ENCODE assay signal across 1 cellular context in the genomic region with DNA sequence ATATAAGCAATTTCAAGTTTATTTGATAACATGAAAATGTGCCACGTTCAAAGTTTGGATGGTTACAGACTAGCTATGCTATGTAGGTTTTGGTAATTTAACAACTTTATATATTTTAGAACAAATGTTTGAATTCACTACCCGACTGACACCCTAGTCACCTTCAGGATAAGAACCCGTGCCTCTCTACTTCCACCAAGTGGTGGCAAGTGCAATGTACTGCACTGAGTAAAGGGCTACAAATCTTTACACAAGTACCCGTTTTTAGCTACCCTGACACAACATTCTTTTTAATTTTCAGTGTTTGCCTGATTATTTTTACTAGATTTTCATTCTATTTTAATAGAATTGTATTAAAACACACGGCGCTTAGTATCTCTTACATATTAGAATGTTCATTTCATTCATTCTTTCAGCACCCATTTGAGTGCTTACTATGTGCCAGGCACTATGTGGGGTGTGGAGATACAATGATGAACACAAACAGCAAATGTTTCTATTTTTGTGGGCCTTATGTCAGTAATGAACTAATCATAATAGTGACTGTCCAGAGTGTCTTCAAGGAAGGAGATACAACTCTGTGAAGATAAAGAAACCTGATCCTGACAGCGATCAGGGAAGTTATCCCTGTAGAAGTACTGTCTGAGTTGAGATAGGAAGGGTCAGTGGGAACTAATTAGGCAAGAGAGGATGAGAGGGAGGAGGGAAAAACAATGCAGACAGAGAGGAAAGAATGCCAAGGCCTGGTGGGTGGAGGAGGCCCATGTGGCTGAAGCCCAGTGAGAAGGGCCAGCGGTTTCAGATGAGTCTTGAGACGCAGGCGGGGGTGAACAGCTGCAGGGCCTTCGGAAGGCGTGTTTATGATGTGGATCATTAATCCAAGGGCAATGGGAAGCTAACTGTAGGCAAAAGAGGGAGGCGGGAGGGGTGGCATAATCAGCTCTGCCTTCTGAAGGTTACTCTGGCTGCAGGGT.
TF ChIP-seq lines count a peak whose summit lies in the region.

No MANE protein-coding gene starts in this region.

TF ChIP-seq in liver, 16 proteins besides CTCF, POLR2A, EP300 and RAD21 (continued from another document):
- TF ChIP-seq, protein P1, sequence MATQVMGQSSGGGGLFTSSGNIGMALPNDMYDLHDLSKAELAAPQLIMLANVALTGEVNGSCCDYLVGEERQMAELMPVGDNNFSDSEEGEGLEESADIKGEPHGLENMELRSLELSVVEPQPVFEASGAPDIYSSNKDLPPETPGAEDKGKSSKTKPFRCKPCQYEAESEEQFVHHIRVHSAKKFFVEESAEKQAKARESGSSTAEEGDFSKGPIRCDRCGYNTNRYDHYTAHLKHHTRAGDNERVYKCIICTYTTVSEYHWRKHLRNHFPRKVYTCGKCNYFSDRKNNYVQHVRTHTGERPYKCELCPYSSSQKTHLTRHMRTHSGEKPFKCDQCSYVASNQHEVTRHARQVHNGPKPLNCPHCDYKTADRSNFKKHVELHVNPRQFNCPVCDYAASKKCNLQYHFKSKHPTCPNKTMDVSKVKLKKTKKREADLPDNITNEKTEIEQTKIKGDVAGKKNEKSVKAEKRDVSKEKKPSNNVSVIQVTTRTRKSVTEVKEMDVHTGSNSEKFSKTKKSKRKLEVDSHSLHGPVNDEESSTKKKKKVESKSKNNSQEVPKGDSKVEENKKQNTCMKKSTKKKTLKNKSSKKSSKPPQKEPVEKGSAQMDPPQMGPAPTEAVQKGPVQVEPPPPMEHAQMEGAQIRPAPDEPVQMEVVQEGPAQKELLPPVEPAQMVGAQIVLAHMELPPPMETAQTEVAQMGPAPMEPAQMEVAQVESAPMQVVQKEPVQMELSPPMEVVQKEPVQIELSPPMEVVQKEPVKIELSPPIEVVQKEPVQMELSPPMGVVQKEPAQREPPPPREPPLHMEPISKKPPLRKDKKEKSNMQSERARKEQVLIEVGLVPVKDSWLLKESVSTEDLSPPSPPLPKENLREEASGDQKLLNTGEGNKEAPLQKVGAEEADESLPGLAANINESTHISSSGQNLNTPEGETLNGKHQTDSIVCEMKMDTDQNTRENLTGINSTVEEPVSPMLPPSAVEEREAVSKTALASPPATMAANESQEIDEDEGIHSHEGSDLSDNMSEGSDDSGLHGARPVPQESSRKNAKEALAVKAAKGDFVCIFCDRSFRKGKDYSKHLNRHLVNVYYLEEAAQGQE (IDR thresholded peaks at IDR 0.05) = no peak
TF ChIP-seq in liver: peak in this region for 0.
